Comparison of ENCODE assay signal across 1 cellular context in genomic region chr17:43584666-43585102, GRCh38.
TF ChIP-seq lines count a peak whose summit lies in the region.

No MANE protein-coding gene starts in this region.

TF ChIP-seq in HepG2, 621 proteins besides CTCF, POLR2A, EP300 and RAD21 (continued from another document and continues in another):
- TF ChIP-seq TARDBP (CRISPR knock-in tag; IDR thresholded peaks at IDR 0.05) (peak; percentile 92), U2AF1 (optimal IDR thresholded peaks at IDR 0.05; ENCODE audit: low read depth, low read length) (no peak), MBD4 (IDR thresholded peaks at IDR 0.05; ENCODE audit: borderline replicate concordance, low read length) (no peak), FOXJ3 (CRISPR knock-in tag; IDR thresholded peaks at IDR 0.05; ENCODE audit: borderline replicate concordance) (peak; percentile 71; the same call in 1 of the 2 replicates), DNMT3B (CRISPR knock-in tag; conservative IDR thresholded peaks at IDR 0.05) (no peak), SP5 (CRISPR knock-in tag; IDR thresholded peaks at IDR 0.05; ENCODE audit: borderline replicate concordance, low read depth) (peak; percentile 86), ATF7-NPFF (CRISPR knock-in tag; IDR thresholded peaks at IDR 0.05; ENCODE audit: low read depth) (no peak), MBNL3 (CRISPR knock-in tag; conservative IDR thresholded peaks at IDR 0.05) (no peak), TCF7L2 (IDR thresholded peaks at IDR 0.05; ENCODE audit: low read depth, low read length) (peak; percentile 62), ZNF788 (CRISPR knock-in tag; IDR thresholded peaks at IDR 0.05; ENCODE audit: borderline replicate concordance) (peak; percentile 65; the same call in 1 of the 2 replicates), ELF4 (CRISPR knock-in tag; IDR thresholded peaks at IDR 0.05; ENCODE audit: borderline replicate concordance) (peak; percentile 58; the same call in 1 of the 2 replicates), TCF12 (IDR thresholded peaks at IDR 0.05) (no peak), TCF12 (CRISPR knock-in tag; IDR thresholded peaks at IDR 0.05) (no peak), PRDM15 (CRISPR knock-in tag; IDR thresholded peaks at IDR 0.05) (no peak), CHCHD3 (CRISPR knock-in tag; IDR thresholded peaks at IDR 0.05) (no peak), DMAP1 (CRISPR knock-in tag; IDR thresholded peaks at IDR 0.05) (no peak), RELA (CRISPR knock-in tag; IDR thresholded peaks at IDR 0.05) (no peak), CCDC6 (CRISPR knock-in tag; IDR thresholded peaks at IDR 0.05) (no peak), SRSF1 (optimal IDR thresholded peaks at IDR 0.05; ENCODE audit: low read depth, low read length) (no peak), KLF16 (CRISPR knock-in tag; IDR thresholded peaks at IDR 0.05) (no peak), SOX13 (IDR thresholded peaks at IDR 0.05) (peak; percentile 66), SOX13 (CRISPR knock-in tag; conservative IDR thresholded peaks at IDR 0.05 in 1 of 2, IDR thresholded peaks at IDR 0.05 in 1 of 2) (peak in 1 of 2 experiments; percentile 94; a peak in 2 of 4 replicates), PAXIP1 (CRISPR knock-in tag; conservative IDR thresholded peaks at IDR 0.05) (peak; percentile 93), SUZ12 (IDR thresholded peaks at IDR 0.05; ENCODE audit: low read depth, low read length) (no peak), ZNF7 (CRISPR knock-in tag; IDR thresholded peaks at IDR 0.05) (no peak), ARNT2 (CRISPR knock-in tag; IDR thresholded peaks at IDR 0.05; ENCODE audit: low read depth) (no peak), ZFP36 (IDR thresholded peaks at IDR 0.05; ENCODE audit: borderline replicate concordance, low read depth, low read length, partially characterized antibody) (no peak), GZF1 (CRISPR knock-in tag; IDR thresholded peaks at IDR 0.05) (no peak), PREB (CRISPR knock-in tag; IDR thresholded peaks at IDR 0.05) (no peak), HOXD1 (CRISPR knock-in tag; IDR thresholded peaks at IDR 0.05) (0 out of 2 replicates have a peak, but pooled peaks have one; percentile 21), ZKSCAN8 (CRISPR knock-in tag; IDR thresholded peaks at IDR 0.05; ENCODE audit: borderline replicate concordance) (peak; percentile 88; the same call in 1 of the 2 replicates), HES4 (CRISPR knock-in tag; IDR thresholded peaks at IDR 0.05; ENCODE audit: borderline replicate concordance) (no peak), ZNF558 (CRISPR knock-in tag; IDR thresholded peaks at IDR 0.05; ENCODE audit: borderline replicate concordance) (no peak), DR1 (CRISPR knock-in tag; IDR thresholded peaks at IDR 0.05) (no peak), HMG20A (CRISPR knock-in tag; IDR thresholded peaks at IDR 0.05; ENCODE audit: borderline replicate concordance) (peak; percentile 90), ZFAT (CRISPR knock-in tag; conservative IDR thresholded peaks at IDR 0.05) (no peak), ZNF101 (CRISPR knock-in tag; IDR thresholded peaks at IDR 0.05; ENCODE audit: borderline replicate concordance, low read depth) (no peak), ZSCAN29 (CRISPR knock-in tag; conservative IDR thresholded peaks at IDR 0.05) (no peak), ZNF44 (CRISPR knock-in tag; IDR thresholded peaks at IDR 0.05) (no peak)
- TF ChIP-seq, protein P1, sequence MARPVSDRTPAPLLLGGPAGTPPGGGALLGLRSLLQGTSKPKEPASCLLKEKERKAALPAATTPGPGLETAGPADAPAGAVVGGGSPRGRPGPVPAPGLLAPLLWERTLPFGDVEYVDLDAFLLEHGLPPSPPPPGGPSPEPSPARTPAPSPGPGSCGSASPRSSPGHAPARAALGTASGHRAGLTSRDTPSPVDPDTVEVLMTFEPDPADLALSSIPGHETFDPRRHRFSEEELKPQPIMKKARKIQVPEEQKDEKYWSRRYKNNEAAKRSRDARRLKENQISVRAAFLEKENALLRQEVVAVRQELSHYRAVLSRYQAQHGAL (CRISPR knock-in tag; IDR thresholded peaks at IDR 0.05; ENCODE audit: not compliant biosample characterization) = no peak
- TF ChIP-seq, protein P2, sequence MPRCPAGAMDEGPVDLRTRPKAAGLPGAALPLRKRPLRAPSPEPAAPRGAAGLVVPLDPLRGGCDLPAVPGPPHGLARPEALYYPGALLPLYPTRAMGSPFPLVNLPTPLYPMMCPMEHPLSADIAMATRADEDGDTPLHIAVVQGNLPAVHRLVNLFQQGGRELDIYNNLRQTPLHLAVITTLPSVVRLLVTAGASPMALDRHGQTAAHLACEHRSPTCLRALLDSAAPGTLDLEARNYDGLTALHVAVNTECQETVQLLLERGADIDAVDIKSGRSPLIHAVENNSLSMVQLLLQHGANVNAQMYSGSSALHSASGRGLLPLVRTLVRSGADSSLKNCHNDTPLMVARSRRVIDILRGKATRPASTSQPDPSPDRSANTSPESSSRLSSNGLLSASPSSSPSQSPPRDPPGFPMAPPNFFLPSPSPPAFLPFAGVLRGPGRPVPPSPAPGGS (CRISPR knock-in tag; IDR thresholded peaks at IDR 0.05) = no peak
- TF ChIP-seq, protein P3, sequence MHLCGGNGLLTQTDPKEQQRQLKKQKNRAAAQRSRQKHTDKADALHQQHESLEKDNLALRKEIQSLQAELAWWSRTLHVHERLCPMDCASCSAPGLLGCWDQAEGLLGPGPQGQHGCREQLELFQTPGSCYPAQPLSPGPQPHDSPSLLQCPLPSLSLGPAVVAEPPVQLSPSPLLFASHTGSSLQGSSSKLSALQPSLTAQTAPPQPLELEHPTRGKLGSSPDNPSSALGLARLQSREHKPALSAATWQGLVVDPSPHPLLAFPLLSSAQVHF (CRISPR knock-in tag; IDR thresholded peaks at IDR 0.05) = no peak
- TF ChIP-seq, protein P4, sequence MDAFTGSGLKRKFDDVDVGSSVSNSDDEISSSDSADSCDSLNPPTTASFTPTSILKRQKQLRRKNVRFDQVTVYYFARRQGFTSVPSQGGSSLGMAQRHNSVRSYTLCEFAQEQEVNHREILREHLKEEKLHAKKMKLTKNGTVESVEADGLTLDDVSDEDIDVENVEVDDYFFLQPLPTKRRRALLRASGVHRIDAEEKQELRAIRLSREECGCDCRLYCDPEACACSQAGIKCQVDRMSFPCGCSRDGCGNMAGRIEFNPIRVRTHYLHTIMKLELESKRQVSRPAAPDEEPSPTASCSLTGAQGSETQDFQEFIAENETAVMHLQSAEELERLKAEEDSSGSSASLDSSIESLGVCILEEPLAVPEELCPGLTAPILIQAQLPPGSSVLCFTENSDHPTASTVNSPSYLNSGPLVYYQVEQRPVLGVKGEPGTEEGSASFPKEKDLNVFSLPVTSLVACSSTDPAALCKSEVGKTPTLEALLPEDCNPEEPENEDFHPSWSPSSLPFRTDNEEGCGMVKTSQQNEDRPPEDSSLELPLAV (CRISPR knock-in tag; conservative IDR thresholded peaks at IDR 0.05; ENCODE audit: low read depth) = no peak
- TF ChIP-seq, protein P5, sequence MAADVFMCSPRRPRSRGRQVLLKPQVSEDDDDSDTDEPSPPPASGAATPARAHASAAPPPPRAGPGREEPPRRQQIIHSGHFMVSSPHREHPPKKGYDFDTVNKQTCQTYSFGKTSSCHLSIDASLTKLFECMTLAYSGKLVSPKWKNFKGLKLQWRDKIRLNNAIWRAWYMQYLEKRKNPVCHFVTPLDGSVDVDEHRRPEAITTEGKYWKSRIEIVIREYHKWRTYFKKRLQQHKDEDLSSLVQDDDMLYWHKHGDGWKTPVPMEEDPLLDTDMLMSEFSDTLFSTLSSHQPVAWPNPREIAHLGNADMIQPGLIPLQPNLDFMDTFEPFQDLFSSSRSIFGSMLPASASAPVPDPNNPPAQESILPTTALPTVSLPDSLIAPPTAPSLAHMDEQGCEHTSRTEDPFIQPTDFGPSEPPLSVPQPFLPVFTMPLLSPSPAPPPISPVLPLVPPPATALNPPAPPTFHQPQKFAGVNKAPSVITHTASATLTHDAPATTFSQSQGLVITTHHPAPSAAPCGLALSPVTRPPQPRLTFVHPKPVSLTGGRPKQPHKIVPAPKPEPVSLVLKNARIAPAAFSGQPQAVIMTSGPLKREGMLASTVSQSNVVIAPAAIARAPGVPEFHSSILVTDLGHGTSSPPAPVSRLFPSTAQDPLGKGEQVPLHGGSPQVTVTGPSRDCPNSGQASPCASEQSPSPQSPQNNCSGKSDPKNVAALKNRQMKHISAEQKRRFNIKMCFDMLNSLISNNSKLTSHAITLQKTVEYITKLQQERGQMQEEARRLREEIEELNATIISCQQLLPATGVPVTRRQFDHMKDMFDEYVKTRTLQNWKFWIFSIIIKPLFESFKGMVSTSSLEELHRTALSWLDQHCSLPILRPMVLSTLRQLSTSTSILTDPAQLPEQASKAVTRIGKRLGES (CRISPR knock-in tag; IDR thresholded peaks at IDR 0.05; ENCODE audit: borderline replicate concordance) = no peak
- TF ChIP-seq, protein P6, sequence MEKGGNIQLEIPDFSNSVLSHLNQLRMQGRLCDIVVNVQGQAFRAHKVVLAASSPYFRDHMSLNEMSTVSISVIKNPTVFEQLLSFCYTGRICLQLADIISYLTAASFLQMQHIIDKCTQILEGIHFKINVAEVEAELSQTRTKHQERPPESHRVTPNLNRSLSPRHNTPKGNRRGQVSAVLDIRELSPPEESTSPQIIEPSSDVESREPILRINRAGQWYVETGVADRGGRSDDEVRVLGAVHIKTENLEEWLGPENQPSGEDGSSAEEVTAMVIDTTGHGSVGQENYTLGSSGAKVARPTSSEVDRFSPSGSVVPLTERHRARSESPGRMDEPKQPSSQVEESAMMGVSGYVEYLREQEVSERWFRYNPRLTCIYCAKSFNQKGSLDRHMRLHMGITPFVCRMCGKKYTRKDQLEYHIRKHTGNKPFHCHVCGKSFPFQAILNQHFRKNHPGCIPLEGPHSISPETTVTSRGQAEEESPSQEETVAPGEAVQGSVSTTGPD (CRISPR knock-in tag; IDR thresholded peaks at IDR 0.05) = no peak
- TF ChIP-seq, protein P7, sequence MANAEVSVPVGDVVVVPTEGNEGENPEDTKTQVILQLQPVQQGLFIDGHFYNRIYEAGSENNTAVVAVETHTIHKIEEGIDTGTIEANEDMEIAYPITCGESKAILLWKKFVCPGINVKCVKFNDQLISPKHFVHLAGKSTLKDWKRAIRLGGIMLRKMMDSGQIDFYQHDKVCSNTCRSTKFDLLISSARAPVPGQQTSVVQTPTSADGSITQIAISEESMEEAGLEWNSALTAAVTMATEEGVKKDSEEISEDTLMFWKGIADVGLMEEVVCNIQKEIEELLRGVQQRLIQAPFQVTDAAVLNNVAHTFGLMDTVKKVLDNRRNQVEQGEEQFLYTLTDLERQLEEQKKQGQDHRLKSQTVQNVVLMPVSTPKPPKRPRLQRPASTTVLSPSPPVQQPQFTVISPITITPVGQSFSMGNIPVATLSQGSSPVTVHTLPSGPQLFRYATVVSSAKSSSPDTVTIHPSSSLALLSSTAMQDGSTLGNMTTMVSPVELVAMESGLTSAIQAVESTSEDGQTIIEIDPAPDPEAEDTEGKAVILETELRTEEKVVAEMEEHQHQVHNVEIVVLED (CRISPR knock-in tag; IDR thresholded peaks at IDR 0.05; ENCODE audit: borderline replicate concordance) = no peak
